14 cellular contexts compared by ENCODE assay signal in genomic region chr2:98502556-98503335, GRCh38. TPM values are rescaled to one million over a fixed set of nuclear protein-coding genes. Genes with fewer than 3 reads are reported as not detected.
DNase-seq lines count a peak whose midpoint lies in the region; ATAC-seq, FAIRE-seq and TF ChIP-seq lines count a peak whose summit lies in the region.
"Had no signal": no experiment of that assay in that cellular context is flagged by ENCODE, and none has a peak within 500 bp of the region (broad histone marks: within the 10 kb centered on the region; RNA-seq: fewer than 3 reads in every experiment).

No MANE protein-coding gene starts in this region.

- no peak for FAIRE-seq in astrocyte (lab: Jason Lieb, UNC)
- FAIRE-seq: H1, islet of Langerhans had no signal

- peak overlapping the region; percentile 3 for H3K4me2 ChIP-seq in astrocyte (ENCODE audit: low read length)

- no peak for TF ChIP-seq EP300 in stomach (IDR thresholded peaks at IDR 0.05)

- WGBS in stomach, 5 donors: 81 to 85% (median 83%) methylated on average over 4 of the region's 4 CpGs

- peaks cover 2% of the 10 kb centered on the region for H3K9me3 Mint-ChIP-seq in activated T-cell treated with anti-CD3 and anti-CD28 coated beads, Interleukin-2, amount 50 U/mL, for 24 hours
- H3K9me3 Mint-ChIP-seq in astrocyte (ENCODE audit: unreplicated experiment): no peaks in the 10 kb centered on the region

- H3K4me1 Mint-ChIP-seq in activated T-cell treated with anti-CD3 and anti-CD28 coated beads, Interleukin-2, amount 50 U/mL, for 24 hours (ENCODE audit: low read depth): peaks cover 90% of the 10 kb centered on the region
- peaks cover 34% of the 10 kb centered on the region for H3K4me1 Mint-ChIP-seq in astrocyte (ENCODE audit: low read depth, unreplicated experiment)

- H3K9me3 ChIP-seq in astrocyte (ENCODE audit: insufficient read depth, low read depth, low read length) (no peaks in the 10 kb centered on the region), stomach (no peaks in the 10 kb centered on the region)

- H3K27me3 Mint-ChIP-seq in activated T-cell treated with anti-CD3 and anti-CD28 coated beads, Interleukin-2, amount 50 U/mL, for 24 hours: no peaks in the 10 kb centered on the region
- H3K27me3 Mint-ChIP-seq in astrocyte (ENCODE audit: low read depth, unreplicated experiment): no peaks in the 10 kb centered on the region
- H3K27me3 Mint-ChIP-seq: activated CD8-positive, alpha-beta memory T cell treated with anti-CD3 and anti-CD28 coated beads, Interleukin-2, amount 10 ng/mL, durations not matched to agents 7 days and 5 days; stimulated activated naive B cell treated with anti-CD40 and anti-IgM and Interleukin-4, amounts not matched to agents 10 μg/mL and 1 μg/mL and 100 μg/mL, for 72 hours had no signal

- H3K4me1 ChIP-seq in astrocyte (ENCODE audit: insufficient read depth, low read length): no peaks in the 10 kb centered on the region
- H3K4me1 ChIP-seq in stomach: peaks cover 16 to 78% (median 39%) of the 10 kb centered on the region in 4 donors

- H3K36me3 ChIP-seq in astrocyte (ENCODE audit: insufficient read depth, low read length) (no peaks in the 10 kb centered on the region), stomach (peaks cover 0 to 4% (median 1%) of the 10 kb centered on the region in 4 donors)

- peaks cover 2% of the 10 kb centered on the region for H3K79me2 ChIP-seq in astrocyte (ENCODE audit: insufficient read depth, low read length)

- peak overlapping the region; percentile 47 for H3K27ac ChIP-seq in astrocyte (ENCODE audit: low read depth, low read length)
- H3K27ac ChIP-seq in stomach: peak overlapping the region in 3 of 5 donors; percentile 8 to 86 (median 26)

- no peak for TF ChIP-seq CTCF in astrocyte (IDR thresholded peaks at IDR 0.05; ENCODE audit: insufficient read depth, low read depth, low read length)
- no peak for TF ChIP-seq CTCF in stomach (IDR thresholded peaks at IDR 0.05)

- H3K27me3 ChIP-seq in astrocyte (ENCODE audit: insufficient read depth, low read length) (no peaks in the 10 kb centered on the region), stomach (no peaks in the 10 kb centered on the region)

- intact Hi-C loops in stomach (cut with DNase I; ENCODE audit: low total_unique reads): no loop called here

- H3K9ac ChIP-seq in astrocyte (ENCODE audit: low read length): peak overlapping the region; percentile 10

- no peak overlapping the region for H2AFZ ChIP-seq in astrocyte (ENCODE audit: low read depth, low read length)

- H3K27ac Mint-ChIP-seq in activated T-cell treated with anti-CD3 and anti-CD28 coated beads, Interleukin-2, amount 50 U/mL, for 24 hours: peak overlapping the region; percentile 0
- peak overlapping the region; percentile 49 for H3K27ac Mint-ChIP-seq in astrocyte (ENCODE audit: unreplicated experiment)
- H3K27ac Mint-ChIP-seq: stimulated activated naive B cell treated with anti-CD40 and anti-IgM and Interleukin-4, amounts not matched to agents 10 μg/mL and 1 μg/mL and 100 μg/mL, for 72 hours had no signal

- DNase-seq in activated T-cell treated with anti-CD3 and anti-CD28 coated beads, Interleukin-2, amount 50 U/mL, for 24 hours: no peak
- no peak for DNase-seq in activated T-cell treated with anti-CD3 and anti-CD28 coated beads, Interleukin-2, amount 50 U/mL, for 1 hour
- peak; percentile 82 for DNase-seq in astrocyte (ENCODE audit: low read depth)
- DNase-seq in iris pigment epithelial cell (ENCODE audit: low read depth): peak; percentile 33
- no peak for DNase-seq in stomach
- DNase-seq in activated T-cell treated with anti-CD3 and anti-CD28 coated beads for 4 hours: no peak
- DNase-seq: activated CD8-positive, alpha-beta memory T cell treated with anti-CD3 and anti-CD28 coated beads, Interleukin-2, amount 10 ng/mL, durations not matched to agents 7 days and 5 days; NCI-H2029; Right ventricle myocardium superior; stimulated activated naive B cell treated with anti-CD40 and anti-IgM and Interleukin-4, amounts not matched to agents 10 μg/mL and 1 μg/mL and 100 μg/mL, for 72 hours had no signal

- peaks cover 29% of the 10 kb centered on the region for H4K20me1 ChIP-seq in astrocyte (ENCODE audit: insufficient read depth, low read length)

- H3K4me3 ChIP-seq in astrocyte (ENCODE audit: insufficient read depth, low read depth, low read length) (no peak overlapping the region), stomach (no peak overlapping the region)

- H3K4me3 Mint-ChIP-seq in activated T-cell treated with anti-CD3 and anti-CD28 coated beads, Interleukin-2, amount 50 U/mL, for 24 hours: no peak overlapping the region
- H3K4me3 Mint-ChIP-seq in astrocyte (ENCODE audit: unreplicated experiment): no peak overlapping the region
- H3K4me3 Mint-ChIP-seq: activated CD8-positive, alpha-beta memory T cell treated with anti-CD3 and anti-CD28 coated beads, Interleukin-2, amount 10 ng/mL, durations not matched to agents 7 days and 5 days; stimulated activated naive B cell treated with anti-CD40 and anti-IgM and Interleukin-4, amounts not matched to agents 10 μg/mL and 1 μg/mL and 100 μg/mL, for 72 hours had no signal

- TF ChIP-seq POLR2A in stomach (IDR thresholded peaks at IDR 0.05): no peak

- H3K36me3 Mint-ChIP-seq in activated T-cell treated with anti-CD3 and anti-CD28 coated beads, Interleukin-2, amount 50 U/mL, for 24 hours (ENCODE audit: low read depth): peaks cover 41% of the 10 kb centered on the region
- H3K36me3 Mint-ChIP-seq in astrocyte (ENCODE audit: low read depth, unreplicated experiment): peaks cover 6% of the 10 kb centered on the region

- ATAC-seq in GM18519 (IDR thresholded peaks at IDR 0.05; ENCODE audit: low FRiP score, unreplicated experiment): no peak
- no peak for ATAC-seq in HG02840 (IDR thresholded peaks at IDR 0.05; ENCODE audit: low FRiP score, unreplicated experiment)
- ATAC-seq: activated CD8-positive, alpha-beta memory T cell treated with anti-CD3 and anti-CD28 coated beads, Interleukin-2, amount 10 ng/mL, durations not matched to agents 7 days and 5 days; stimulated activated naive B cell treated with anti-CD40 and anti-IgM and Interleukin-4, amounts not matched to agents 10 μg/mL and 1 μg/mL and 100 μg/mL, for 72 hours had no signal

RNA-seq across cellular contexts. Expression of gene INPP4A, which starts 58.1 kb away (rescaled TPM):
- 19.4 and 23.4 TPM in 2 replicates for total RNA-seq in astrocyte
- 10 to 100 TPM; 10.4 to 65.3 (median 23.7) TPM for total RNA-seq in stomach
- 1 to 10 TPM; 1.5 to 3.8 (median 3.1) TPM for polyA plus RNA-seq in stomach

Comparison
In these comparisons a context has a peak if more than half of its experiments do, and no peak if none do; other contexts are left out.
1. DNase-seq: peak in astrocyte (single experiment) and iris pigment epithelial cell (single experiment); none in activated T-cell treated with anti-CD3 and anti-CD28 coated beads, Interleukin-2, amount 50 U/mL, for 24 hours (single experiment), activated T-cell treated with anti-CD3 and anti-CD28 coated beads, Interleukin-2, amount 50 U/mL, for 1 hour (single experiment), stomach (single experiment) and activated T-cell treated with anti-CD3 and anti-CD28 coated beads for 4 hours (single experiment).